Comparison of ENCODE assay signal across 7 cellular contexts in the genomic region with DNA sequence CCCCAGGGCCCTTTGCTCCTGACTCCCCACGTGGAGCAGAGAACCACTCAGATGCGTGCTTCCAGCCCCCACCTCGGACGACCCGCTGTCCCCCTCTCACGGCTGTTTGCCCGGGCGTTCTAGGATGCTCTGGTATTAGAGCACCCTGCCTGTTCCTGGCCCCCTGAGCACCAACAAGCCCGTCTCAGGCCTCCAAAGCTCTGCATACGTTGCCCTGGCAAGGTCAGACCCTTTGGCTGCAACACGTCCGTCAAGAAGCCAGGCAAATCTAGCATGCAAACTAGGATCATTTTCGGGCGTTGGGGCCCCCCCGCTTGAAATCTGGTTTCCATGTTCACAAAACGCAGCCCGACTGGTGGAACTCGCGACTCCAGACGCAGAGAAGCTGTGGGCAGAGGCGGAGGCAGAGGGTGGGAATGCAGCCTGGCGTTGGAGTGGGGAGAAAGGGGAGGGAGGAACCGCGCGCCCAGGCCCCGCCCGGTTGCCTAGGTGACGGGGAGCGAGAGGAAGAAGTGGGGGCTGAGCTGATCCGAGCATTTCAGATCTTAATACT.
DNase-seq lines count a peak whose midpoint lies in the region; TF ChIP-seq lines count a peak whose summit lies in the region.

No MANE protein-coding gene starts in this region.

- TF ChIP-seq CTCF in epithelial cell of proximal tubule (conservative IDR thresholded peaks at IDR 0.05; ENCODE audit: low read depth, low read length) (no peak), tibial artery (IDR thresholded peaks at IDR 0.05) (no peak)

- intact Hi-C loops in tibial artery (cut with DNase I; ENCODE audit: low total_unique reads), result no loop called here

- H3K4me3 ChIP-seq in HUES6 (ENCODE audit: low read depth, low read length) (peak overlapping the region; percentile 79), epithelial cell of proximal tubule (ENCODE audit: low read depth, low read length) (peak overlapping the region; percentile 56), mesodermal cell (ENCODE audit: extremely low read depth, insufficient read depth, low read length, poor library complexity, severe bottlenecking) (peak overlapping the region; percentile 35), tibial artery (peak overlapping the region; percentile 44 to 53)

- H3K9me3 ChIP-seq in ES-I3 (ENCODE audit: control insufficient read depth, insufficient read depth, low read length) (no peaks in the 10 kb centered on the region), HUES6 (ENCODE audit: control insufficient read depth, insufficient read depth, low read depth, low read length) (no peaks in the 10 kb centered on the region), mesodermal cell (ENCODE audit: control insufficient read depth, low read length) (no peaks in the 10 kb centered on the region), tibial artery (no peaks in the 10 kb centered on the region)

- DNase-seq in SHP77 treated with DMSO at 0.1 percent for 48 hours (lab: John Stamatoyannopoulos, UW) (peak; percentile 80), epithelial cell of proximal tubule (ENCODE audit: low read depth) (no peak), tibial artery (peak; percentile 76 to 89), HPDE6-E6E7 (ENCODE audit: extremely low spot score) (no peak)

- H3K36me3 ChIP-seq in ES-I3 (ENCODE audit: insufficient read depth, low read length), result no peaks in the 10 kb centered on the region
- H3K36me3 ChIP-seq in HUES6 (ENCODE audit: control insufficient read depth, insufficient read depth, low read length), result no peaks in the 10 kb centered on the region
- no peaks in the 10 kb centered on the region for H3K36me3 ChIP-seq in mesodermal cell (ENCODE audit: control insufficient read depth, insufficient read depth, low read length)
- H3K36me3 ChIP-seq in tibial artery, result no peaks in the 10 kb centered on the region

- H3K27me3 ChIP-seq in HUES6 (ENCODE audit: control insufficient read depth, insufficient read depth, low read length) (no peaks in the 10 kb centered on the region), tibial artery (no peaks in the 10 kb centered on the region)

- H3K27ac ChIP-seq in HUES6 (ENCODE audit: low read depth, low read length) (no peak overlapping the region), mesodermal cell (ENCODE audit: low read depth, low read length, severe bottlenecking) (peak overlapping the region; percentile 73), tibial artery (peak overlapping the region in 1 of 2 donors; percentile 59)

- H3K4me1 ChIP-seq in ES-I3 (ENCODE audit: insufficient read depth, low read length) (peaks cover 8% of the 10 kb centered on the region; the same call in 1 of the 2 replicates), HUES6 (ENCODE audit: control insufficient read depth, insufficient read depth, low read length) (peaks cover 18% of the 10 kb centered on the region), mesodermal cell (ENCODE audit: control insufficient read depth, insufficient read depth, low read length, poor library complexity, severe bottlenecking) (peaks cover 13% of the 10 kb centered on the region), tibial artery (peaks cover 0 to 15% (median 8%) of the 10 kb centered on the region in 4 donors)

- WGBS in mesodermal cell (ENCODE audit: insufficient coverage in 2 of 2), 2 experiments, result 5 to 10% methylated on average over 16 to 22 of the region's 30 CpGs

- H3K9ac ChIP-seq in ES-I3 (ENCODE audit: low read depth, low read length) (peak overlapping the region; percentile 56; the same call in 1 of the 2 replicates), HUES6 (ENCODE audit: low read length) (peak overlapping the region; percentile 61)

Comparison
In these comparisons a context has a peak if more than half of its experiments do, and no peak if none do; other contexts are left out.
1. DNase-seq: peak in SHP77 treated with DMSO at 0.1 percent for 48 hours (single experiment) and tibial artery (2 of 2); none in epithelial cell of proximal tubule (single experiment) and HPDE6-E6E7 (single experiment).
2. Peak in every context shown above with its lines, with median percentiles within 50 percentile points of each other: H3K4me3 ChIP-seq.